32 cellular contexts compared by ENCODE assay signal in genomic region chr9:28805197-28805596, GRCh38.
"Had no signal": no experiment of that assay in that cellular context is flagged by ENCODE, and none has a peak within 500 bp of the region (broad histone marks: within the 10 kb centered on the region; RNA-seq: fewer than 3 reads in every experiment).

No MANE protein-coding gene starts in this region.

- H3K27ac ChIP-seq: adrenal gland, body of pancreas, esophagus muscularis mucosa, foreskin keratinocyte, gastrocnemius medialis, heart left ventricle had no signal

- DNase-seq: activated CD4-positive, alpha-beta memory T cell treated with anti-CD3 and anti-CD28 coated beads for 36 hours; activated CD4-positive, alpha-beta T cell treated with anti-CD3 and anti-CD28 coated beads for 36 hours; activated CD4-positive, alpha-beta T cell treated with anti-CD3 and anti-CD28 coated beads, Interleukin-2, amount 10 ng/mL, durations not matched to agents 24 days and 14 days; activated CD4-positive, CD25-positive, alpha-beta regulatory T cell; activated CD4-positive, CD25-positive, alpha-beta regulatory T cell treated with anti-CD3 and anti-CD28 coated beads, Interleukin-2, amount 50 U/mL, for 72 hours; activated CD8-positive, alpha-beta memory T cell treated with anti-CD3 and anti-CD28 coated beads, Interleukin-2, amount 10 ng/mL, durations not matched to agents 7 days and 5 days; activated CD8-positive, alpha-beta memory T cell treated with anti-CD3 and anti-CD28 coated beads, Interleukin-2, amount 50 U/mL, for 4 hours; activated CD8-positive, alpha-beta T cell treated with anti-CD3 and anti-CD28 coated beads, Interleukin-2, amount 10 ng/mL, durations not matched to agents 7 days and 5 days; activated effector memory CD4-positive, alpha-beta T cell treated with anti-CD3 and anti-CD28 coated beads, Interleukin-2, amount 50 U/mL, for 16 hours; activated naive CD4-positive, alpha-beta T cell treated with anti-CD3 and anti-CD28 coated beads for 36 hours; activated naive CD8-positive, alpha-beta T cell treated with anti-CD3 and anti-CD28 coated beads for 36 hours; activated naive CD8-positive, alpha-beta T cell treated with anti-CD3 and anti-CD28 coated beads, Interleukin-2, amount 50 U/mL, for 24 hours; activated T-cell treated with anti-CD3 and anti-CD28 coated beads, Interleukin-2, amount 50 U/mL, for 1 hour; activated T-cell treated with anti-CD3 and anti-CD28 coated beads, Interleukin-2, amount 50 U/mL, for 48 hours; adrenal gland; amygdala; aorta; body of pancreas; caudate nucleus; cortex of kidney; dermis blood vessel endothelial cell; effector CD4-positive, alpha-beta T cell; effector memory CD8-positive, alpha-beta T cell; erythroblast; foreskin keratinocyte; gastrocnemius medialis; glutamatergic neuron; heart left ventricle had no signal

- H3K4me3 Mint-ChIP-seq: activated CD4-positive, alpha-beta memory T cell treated with anti-CD3 and anti-CD28 coated beads for 36 hours; activated CD4-positive, alpha-beta T cell treated with anti-CD3 and anti-CD28 coated beads for 36 hours; activated CD4-positive, alpha-beta T cell treated with anti-CD3 and anti-CD28 coated beads, Interleukin-2, amount 10 ng/mL, durations not matched to agents 24 days and 14 days; activated CD8-positive, alpha-beta memory T cell treated with anti-CD3 and anti-CD28 coated beads, Interleukin-2, amount 10 ng/mL, durations not matched to agents 7 days and 5 days; activated CD8-positive, alpha-beta T cell treated with anti-CD3 and anti-CD28 coated beads, Interleukin-2, amount 10 ng/mL, durations not matched to agents 7 days and 5 days; activated naive CD4-positive, alpha-beta T cell treated with anti-CD3 and anti-CD28 coated beads for 36 hours; activated naive CD4-positive, alpha-beta T cell treated with anti-CD3 and anti-CD28 coated beads, Interleukin-2, amount 50 U/mL, for 24 hours; activated naive CD8-positive, alpha-beta T cell treated with anti-CD3 and anti-CD28 coated beads for 36 hours; activated naive CD8-positive, alpha-beta T cell treated with anti-CD3 and anti-CD28 coated beads, Interleukin-2, amount 50 U/mL, for 24 hours; activated T-helper 1 cell treated with anti-CD3 and anti-CD28 coated beads, Interleukin-12 subunit alpha, Interleukin-12 subunit beta, Interleukin-2, Interleukin-4 antibody, amounts not matched to agents 30 ng/mL and 10 ng/mL and 1 ng/mL, durations not matched to agents 14 hours and 24 hours and 36 hours; effector memory CD8-positive, alpha-beta T cell had no signal

- H3K27me3 Mint-ChIP-seq: activated CD4-positive, alpha-beta memory T cell treated with anti-CD3 and anti-CD28 coated beads for 36 hours; activated CD4-positive, alpha-beta T cell treated with anti-CD3 and anti-CD28 coated beads for 36 hours; activated CD4-positive, alpha-beta T cell treated with anti-CD3 and anti-CD28 coated beads, Interleukin-2, amount 10 ng/mL, durations not matched to agents 24 days and 14 days; activated CD8-positive, alpha-beta memory T cell treated with anti-CD3 and anti-CD28 coated beads, Interleukin-2, amount 10 ng/mL, durations not matched to agents 7 days and 5 days; activated naive CD4-positive, alpha-beta T cell treated with anti-CD3 and anti-CD28 coated beads, Interleukin-2, amount 50 U/mL, for 24 hours; activated naive CD8-positive, alpha-beta T cell treated with anti-CD3 and anti-CD28 coated beads for 36 hours; activated naive CD8-positive, alpha-beta T cell treated with anti-CD3 and anti-CD28 coated beads, Interleukin-2, amount 50 U/mL, for 24 hours; effector memory CD8-positive, alpha-beta T cell had no signal

- H3K36me3 ChIP-seq: adrenal gland, esophagus muscularis mucosa, gastrocnemius medialis, heart left ventricle had no signal

- H3K4me1 Mint-ChIP-seq: activated CD4-positive, alpha-beta T cell treated with anti-CD3 and anti-CD28 coated beads for 36 hours; activated CD4-positive, alpha-beta T cell treated with anti-CD3 and anti-CD28 coated beads, Interleukin-2, amount 10 ng/mL, durations not matched to agents 24 days and 14 days; activated CD8-positive, alpha-beta memory T cell treated with anti-CD3 and anti-CD28 coated beads, Interleukin-2, amount 10 ng/mL, durations not matched to agents 7 days and 5 days; activated naive CD4-positive, alpha-beta T cell treated with anti-CD3 and anti-CD28 coated beads, Interleukin-2, amount 50 U/mL, for 24 hours; activated naive CD8-positive, alpha-beta T cell treated with anti-CD3 and anti-CD28 coated beads for 36 hours; activated naive CD8-positive, alpha-beta T cell treated with anti-CD3 and anti-CD28 coated beads, Interleukin-2, amount 50 U/mL, for 24 hours had no signal

- H3K9me3 ChIP-seq: adrenal gland, body of pancreas, esophagus muscularis mucosa, gastrocnemius medialis, heart left ventricle had no signal

- H3K27me3 ChIP-seq: adrenal gland, body of pancreas, esophagus muscularis mucosa, gastrocnemius medialis, heart left ventricle had no signal

- H3K4me3 ChIP-seq: adrenal gland, body of pancreas, esophagus muscularis mucosa, gastrocnemius medialis, heart left ventricle had no signal

- H3K36me3 Mint-ChIP-seq: activated CD4-positive, alpha-beta memory T cell treated with anti-CD3 and anti-CD28 coated beads for 36 hours; activated CD8-positive, alpha-beta memory T cell treated with anti-CD3 and anti-CD28 coated beads, Interleukin-2, amount 10 ng/mL, durations not matched to agents 7 days and 5 days; activated naive CD4-positive, alpha-beta T cell treated with anti-CD3 and anti-CD28 coated beads, Interleukin-2, amount 50 U/mL, for 24 hours; activated naive CD8-positive, alpha-beta T cell treated with anti-CD3 and anti-CD28 coated beads for 36 hours had no signal

- ATAC-seq: activated CD4-positive, alpha-beta T cell treated with anti-CD3 and anti-CD28 coated beads for 36 hours; activated CD8-positive, alpha-beta memory T cell treated with anti-CD3 and anti-CD28 coated beads, Interleukin-2, amount 10 ng/mL, durations not matched to agents 7 days and 5 days; activated CD8-positive, alpha-beta T cell treated with anti-CD3 and anti-CD28 coated beads, Interleukin-2, amount 10 ng/mL, durations not matched to agents 7 days and 5 days; activated naive CD8-positive, alpha-beta T cell treated with anti-CD3 and anti-CD28 coated beads, Interleukin-2, amount 50 U/mL, for 24 hours; body of pancreas; effector memory CD8-positive, alpha-beta T cell; foreskin keratinocyte; gastrocnemius medialis; heart left ventricle had no signal

- H3K4me1 ChIP-seq: adrenal gland, body of pancreas, gastrocnemius medialis, heart left ventricle had no signal

- H3K27ac Mint-ChIP-seq: activated CD4-positive, alpha-beta memory T cell treated with anti-CD3 and anti-CD28 coated beads for 36 hours; activated CD4-positive, alpha-beta T cell treated with anti-CD3 and anti-CD28 coated beads for 36 hours; activated CD4-positive, alpha-beta T cell treated with anti-CD3 and anti-CD28 coated beads, Interleukin-2, amount 10 ng/mL, durations not matched to agents 24 days and 14 days; activated CD8-positive, alpha-beta memory T cell treated with anti-CD3 and anti-CD28 coated beads, Interleukin-2, amount 10 ng/mL, durations not matched to agents 7 days and 5 days; activated CD8-positive, alpha-beta T cell treated with anti-CD3 and anti-CD28 coated beads, Interleukin-2, amount 10 ng/mL, durations not matched to agents 7 days and 5 days; activated naive CD4-positive, alpha-beta T cell treated with anti-CD3 and anti-CD28 coated beads for 36 hours; activated naive CD4-positive, alpha-beta T cell treated with anti-CD3 and anti-CD28 coated beads, Interleukin-2, amount 50 U/mL, for 24 hours; activated naive CD8-positive, alpha-beta T cell treated with anti-CD3 and anti-CD28 coated beads for 36 hours; activated naive CD8-positive, alpha-beta T cell treated with anti-CD3 and anti-CD28 coated beads, Interleukin-2, amount 50 U/mL, for 24 hours; activated T-helper 1 cell treated with anti-CD3 and anti-CD28 coated beads, Interleukin-12 subunit alpha, Interleukin-12 subunit beta, Interleukin-2, Interleukin-4 antibody, amounts not matched to agents 30 ng/mL and 10 ng/mL and 1 ng/mL, durations not matched to agents 14 hours and 24 hours and 36 hours; activated T-helper 2 cell treated with anti-CD3 and anti-CD28 coated beads, Interferon-gamma antibody, Interleukin-2, Interleukin-4, amounts not matched to agents 10 μg/mL and 5 μg/mL and 100 μg/mL, durations not matched to agents 14 hours and 24 hours and 36 hours; effector memory CD8-positive, alpha-beta T cell had no signal
